7 cellular contexts compared by ENCODE assay signal in genomic region chr7:100126239-100126930, GRCh38. TPM values are rescaled to one million over a fixed set of nuclear protein-coding genes. Genes with fewer than 3 reads are reported as not detected.
DNase-seq lines count a peak whose midpoint lies in the region; ATAC-seq and TF ChIP-seq lines count a peak whose summit lies in the region.

No MANE protein-coding gene starts in this region.

- ATAC-seq in GM19043 (IDR thresholded peaks at IDR 0.05; ENCODE audit: low read depth, unreplicated experiment) (peak; percentile 10), HG03103 (IDR thresholded peaks at IDR 0.05; ENCODE audit: low read depth, unreplicated experiment) (peak; percentile 21), HG03571 (IDR thresholded peaks at IDR 0.05; ENCODE audit: unreplicated experiment) (no peak)

- in situ Hi-C loops in astrocyte of the cerebellum (cut with HindIII; ENCODE audit: low sequenced_read_pairs), result no loop called here

- H3K27me3 ChIP-seq in liver (ENCODE audit: control insufficient read depth in 4 of 4, insufficient read depth in 4 of 4, low read length in 3 of 4), result no peaks in the 10 kb centered on the region
- H3K27me3 ChIP-seq in thyroid gland, result no peaks in the 10 kb centered on the region

- H3K36me3 ChIP-seq in liver (ENCODE audit: control insufficient read depth in 4 of 4, insufficient read depth in 3 of 4, low read depth in 1 of 4, low read length in 3 of 4) (no peaks in the 10 kb centered on the region), thyroid gland (no peaks in the 10 kb centered on the region)

- no peak for DNase-seq in astrocyte of the cerebellum (ENCODE audit: low read depth)
- peak; percentile 80 to 84 for DNase-seq in thyroid gland
- no peak for DNase-seq in NCI-H1436 treated with DMSO at 0.1 percent for 48 hours (lab: John Stamatoyannopoulos, UW)

- TF ChIP-seq CTCF in astrocyte of the cerebellum (IDR thresholded peaks at IDR 0.05; ENCODE audit: low read depth, low read length, missing control alignments) (no peak), liver (IDR thresholded peaks at IDR 0.05; ENCODE audit: low read depth, low read length, missing input control) (no peak), thyroid gland (IDR thresholded peaks at IDR 0.05) (no peak)

- intact Hi-C loops in thyroid gland (cut with DNase I), result loop anchor here (5.0 kb wide), 1 partner anchor 34 kb away; no protein-coding TSS in a partner anchor

- peaks cover 9 to 30% (median 17%) of the 10 kb centered on the region in 4 donors for H3K4me1 ChIP-seq in liver (ENCODE audit: control insufficient read depth in 4 of 4, insufficient read depth in 4 of 4, low read length in 3 of 4)
- H3K4me1 ChIP-seq in thyroid gland, result peaks cover 6 to 22% of the 10 kb centered on the region in 2 donors

- peak overlapping the region; percentile 80 to 88 for H3K9ac ChIP-seq in liver (ENCODE audit: low read depth in 1 of 2, low read length in 2 of 2)

- no peak for TF ChIP-seq POLR2A in thyroid gland (IDR thresholded peaks at IDR 0.05)

- H3K27ac ChIP-seq in liver (ENCODE audit: low read depth in 1 of 2, low read length in 2 of 2) (peak overlapping the region; percentile 96 to 99), thyroid gland (peak overlapping the region; percentile 93 to 100 (median 97))

- TF ChIP-seq RAD21 in liver (IDR thresholded peaks at IDR 0.05), result no peak

- H3K9me3 ChIP-seq in liver (ENCODE audit: control insufficient read depth in 4 of 4, low read length in 3 of 4) (no peaks in the 10 kb centered on the region), thyroid gland (no peaks in the 10 kb centered on the region)

- H3K4me3 ChIP-seq in astrocyte of the cerebellum (ENCODE audit: low read depth, low read length) (peak overlapping the region; percentile 86), liver (ENCODE audit: low read depth in 1 of 3, low read length in 3 of 3) (peak overlapping the region; percentile 80 to 90 (median 88)), thyroid gland (replicated peaks in 1 of 3) (peak overlapping the region; percentile 86 to 99 (median 93))

- 15% methylated on average over 29 of the region's 29 CpGs for WGBS in liver
- 17 to 19% methylated on average over 29 of the region's 29 CpGs for WGBS in thyroid gland, 2 donors

TF ChIP-seq in liver, 16 proteins besides CTCF, POLR2A, EP300 and RAD21:
- TF ChIP-seq NR2F2 (IDR thresholded peaks at IDR 0.05) (no peak), SP1 (IDR thresholded peaks at IDR 0.05) (no peak), MAX (IDR thresholded peaks at IDR 0.05) (no peak), ZBTB33 (IDR thresholded peaks at IDR 0.05) (no peak), JUND (IDR thresholded peaks at IDR 0.05) (no peak), HNF4G (IDR thresholded peaks at IDR 0.05) (no peak), RXRA (IDR thresholded peaks at IDR 0.05) (no peak), GABPA (IDR thresholded peaks at IDR 0.05 in 1 of 2, conservative IDR thresholded peaks at IDR 0.05 in 1 of 2) (no peak), TAF1 (conservative IDR thresholded peaks at IDR 0.05) (no peak), EGR1 (IDR thresholded peaks at IDR 0.05; ENCODE audit: low read depth in 2 of 2) (no peak), YY1 (IDR thresholded peaks at IDR 0.05) (no peak), HNF4A (conservative IDR thresholded peaks at IDR 0.05) (no peak), FOXA2 (IDR thresholded peaks at IDR 0.05) (no peak)
- TF ChIP-seq, protein P1, sequence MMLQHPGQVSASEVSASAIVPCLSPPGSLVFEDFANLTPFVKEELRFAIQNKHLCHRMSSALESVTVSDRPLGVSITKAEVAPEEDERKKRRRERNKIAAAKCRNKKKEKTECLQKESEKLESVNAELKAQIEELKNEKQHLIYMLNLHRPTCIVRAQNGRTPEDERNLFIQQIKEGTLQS (IDR thresholded peaks at IDR 0.05), result no peak

RNA-seq across cellular contexts. Expression of gene MBLAC1, which starts 0.4 kb away (rescaled TPM):
- total RNA-seq in liver (1 to 10 TPM; 1.4 TPM), thyroid gland (10 to 100 TPM in 1 of 4 donors, 1 to 10 TPM in 3; 3.0 to 12.5 (median 6.1) TPM)
- polyA plus RNA-seq in liver, result 1 to 10 TPM; 1.0 to 1.3 TPM

RNA-seq across cellular contexts. Expression of gene CNPY4, which starts 7.0 kb away (rescaled TPM):
- total RNA-seq in liver (10 to 100 TPM in 1 of 2 donors, 1 to 10 TPM in 1; 3.7 to 11.9 TPM), thyroid gland (10 to 100 TPM in 3 of 4 donors, 1 to 10 TPM in 1; 4.1 to 14.5 (median 13.1) TPM)
- polyA plus RNA-seq in liver, result 1 to 10 TPM; 1.9 to 3.8 TPM

RNA-seq across cellular contexts. Expression of gene TAF6, which starts 7.2 kb away (rescaled TPM):
- total RNA-seq in liver (10 to 100 TPM; 16.1 to 17.9 TPM), thyroid gland (100 to 1,000 TPM in 1 of 4 donors, 10 to 100 TPM in 3; 50.3 to 104 (median 85.2) TPM)
- polyA plus RNA-seq in liver, result 10 to 100 TPM in 1 of 2 donors, 1 to 10 TPM in 1; 8.9 to 16.3 TPM

RNA-seq across cellular contexts. Expression of gene LAMTOR4, which starts 22.3 kb away (rescaled TPM):
- total RNA-seq in liver (10 to 100 TPM; 28.4 to 39.8 TPM), thyroid gland (100 to 1,000 TPM in 3 of 4 donors, 10 to 100 TPM in 1; 69.7 to 264 (median 204) TPM)
- 100 to 1,000 TPM in 1 of 2 donors, 10 to 100 TPM in 1; 75.5 to 112 TPM for polyA plus RNA-seq in liver

RNA-seq across cellular contexts. Expression of gene AP4M1, which starts 24.9 kb away (rescaled TPM):
- 1 to 10 TPM; 4.6 to 5.5 TPM for total RNA-seq in liver
- polyA plus RNA-seq in liver, result 1 to 10 TPM; 3.3 to 4.9 TPM
- total RNA-seq in thyroid gland, result 10 to 100 TPM in 3 of 4 donors, 1 to 10 TPM in 1; 9.1 to 26.6 (median 19.4) TPM

Comparison
In these comparisons a context has a peak if more than half of its experiments do, and no peak if none do; other contexts are left out.
1. DNase-seq: peak in thyroid gland (2 of 2); none in astrocyte of the cerebellum (single experiment) and NCI-H1436 treated with DMSO at 0.1 percent for 48 hours (single experiment).
2. Peak in every context shown above with its lines, with median percentiles within 50 percentile points of each other: H3K4me3 ChIP-seq.